9 cellular contexts compared by ENCODE assay signal in the genomic region with DNA sequence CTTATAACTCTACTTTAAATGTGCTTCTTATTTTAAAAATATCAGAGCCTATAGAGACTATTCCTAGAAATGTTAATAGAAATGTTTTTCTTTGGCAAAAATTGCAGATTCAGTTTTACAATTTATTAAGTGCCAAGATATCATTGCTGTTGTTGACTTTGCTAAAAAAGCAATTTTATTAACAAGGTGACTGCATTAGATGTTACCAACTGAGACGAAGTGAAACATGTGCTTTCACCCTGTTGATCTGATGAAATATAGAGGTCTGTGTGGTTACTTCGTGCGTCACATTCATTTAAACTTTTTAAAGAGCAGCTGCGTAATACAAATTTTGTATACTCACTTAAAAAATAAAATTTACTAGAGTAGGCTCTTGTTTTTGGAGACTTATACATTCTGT.
A peak's percentile ranks its signal among the peaks of the same experiment; 100 is the strongest.
DNase-seq lines count a peak whose midpoint lies in the region; ATAC-seq, FAIRE-seq and TF ChIP-seq lines count a peak whose summit lies in the region.
"Had no signal": no experiment of that assay in that cellular context is flagged by ENCODE, and none has a peak within 500 bp of the region (broad histone marks: within the 10 kb centered on the region; RNA-seq: fewer than 3 reads in every experiment).

No MANE protein-coding gene starts in this region.

- WGBS in psoas muscle, 3 donors, result 6 to 15% (median 13%) methylated on average over 4 of the region's 4 CpGs

- CTCF ChIA-PET in PC-3 (lab: Charles Lee), result interaction anchor here (0.5 kb wide), 1 partner anchor 114 kb away, joined by 3 read pairs; no protein-coding TSS in a partner anchor

- no peaks in the 10 kb centered on the region for H3F3A ChIP-seq in PC-3 (ENCODE audit: low read length, unreplicated experiment)

- no peaks in the 10 kb centered on the region for H4K20me1 ChIP-seq in PC-3 (ENCODE audit: low read length)

- H2AFZ ChIP-seq in PC-3 (ENCODE audit: low read length), result no peak overlapping the region

- H3K27ac ChIP-seq in PC-3 (ENCODE audit: low read length) (no peak overlapping the region), psoas muscle (peak overlapping the region; percentile 85)

- intact Hi-C loops in PC-3 (cut with micrococcal nuclease) (loop anchor here (2.0 kb wide), 2 partner anchors 111 to 135 kb away; no protein-coding TSS in a partner anchor), psoas muscle (cut with DNase I) (loop anchor here (2.0 to 5.0 kb wide), 5 partner anchors 67 to 342 kb away; no protein-coding TSS in a partner anchor)

- ATAC-seq in PC-3 (no peak; the same call in 1 of the 2 replicates), psoas muscle (peak; percentile 41 to 71 (median 58)), GM18870 (IDR thresholded peaks at IDR 0.05; ENCODE audit: unreplicated experiment) (no peak), HG03159 (IDR thresholded peaks at IDR 0.05; ENCODE audit: unreplicated experiment) (no peak)

- H3K4me3 ChIP-seq in PC-3 (ENCODE audit: low read length) (peak overlapping the region; percentile 36; the same call in 1 of the 2 replicates), psoas muscle (peak overlapping the region; percentile 66)
- H3K4me3 ChIP-seq: lung had no signal

- no peaks in the 10 kb centered on the region for H3K9me2 ChIP-seq in PC-3 (replicated peaks; ENCODE audit: low read length)

- H3K79me2 ChIP-seq in PC-3 (ENCODE audit: low read length), result no peaks in the 10 kb centered on the region

- H3K27me3 ChIP-seq in PC-3 (ENCODE audit: low read length) (peaks cover 48% of the 10 kb centered on the region), psoas muscle (ENCODE audit: insufficient read depth in 3 of 3, low read length in 2 of 3) (no peaks in the 10 kb centered on the region)

- POLR2A ChIA-PET in PC-3 (lab: Charles Lee; ENCODE audit: unreplicated experiment), result no interaction called here

- H3K36me3 ChIP-seq in PC-3 (ENCODE audit: low read depth, low read length) (no peaks in the 10 kb centered on the region), psoas muscle (ENCODE audit: insufficient read depth in 1 of 2, low read depth in 1 of 2) (no peaks in the 10 kb centered on the region)

- H3K9me3 ChIP-seq in PC-3 (ENCODE audit: low read length), result no peaks in the 10 kb centered on the region
- peaks cover 12% of the 10 kb centered on the region for H3K9me3 ChIP-seq in psoas muscle

- no TSS peak for BruUV-seq in PC-3 (replicated peaks; lab: Mats Ljungman, UMichigan)

- peak; percentile 82 for FAIRE-seq in G401.6 (lab: Jason Lieb, UNC)

- DNase-seq in PC-3, result no peak
- peak; percentile 90 for DNase-seq in fibroblast of peridontal ligament (ENCODE audit: extremely low read depth)
- DNase-seq in psoas muscle, result no peak
- no peak for DNase-seq in NCI-H2227 (lab: John Stamatoyannopoulos, UW; ENCODE audit: unreplicated experiment)
- no peak for DNase-seq in HuH-7 (ENCODE audit: low spot score)

- H3K4me2 ChIP-seq in PC-3 (ENCODE audit: low read length), result peak overlapping the region; percentile 74

- H3K4me1 ChIP-seq in PC-3 (ENCODE audit: insufficient read depth, low read length) (no peaks in the 10 kb centered on the region), psoas muscle (peaks cover 8% of the 10 kb centered on the region)

- TF ChIP-seq CTCF in PC-3 (conservative IDR thresholded peaks at IDR 0.05; ENCODE audit: low read depth, low read length) (no peak), psoas muscle (IDR thresholded peaks at IDR 0.05) (no peak)

- peak overlapping the region; percentile 7; the same call in 1 of the 2 replicates for H3K9ac ChIP-seq in PC-3 (ENCODE audit: low read length)

Comparison
In these comparisons a context has a peak if more than half of its experiments do, and no peak if none do; other contexts are left out.
1. ATAC-seq: peak in psoas muscle (4 of 4); none in PC-3 (single experiment), GM18870 (single experiment) and HG03159 (single experiment).